In the genomic region with DNA sequence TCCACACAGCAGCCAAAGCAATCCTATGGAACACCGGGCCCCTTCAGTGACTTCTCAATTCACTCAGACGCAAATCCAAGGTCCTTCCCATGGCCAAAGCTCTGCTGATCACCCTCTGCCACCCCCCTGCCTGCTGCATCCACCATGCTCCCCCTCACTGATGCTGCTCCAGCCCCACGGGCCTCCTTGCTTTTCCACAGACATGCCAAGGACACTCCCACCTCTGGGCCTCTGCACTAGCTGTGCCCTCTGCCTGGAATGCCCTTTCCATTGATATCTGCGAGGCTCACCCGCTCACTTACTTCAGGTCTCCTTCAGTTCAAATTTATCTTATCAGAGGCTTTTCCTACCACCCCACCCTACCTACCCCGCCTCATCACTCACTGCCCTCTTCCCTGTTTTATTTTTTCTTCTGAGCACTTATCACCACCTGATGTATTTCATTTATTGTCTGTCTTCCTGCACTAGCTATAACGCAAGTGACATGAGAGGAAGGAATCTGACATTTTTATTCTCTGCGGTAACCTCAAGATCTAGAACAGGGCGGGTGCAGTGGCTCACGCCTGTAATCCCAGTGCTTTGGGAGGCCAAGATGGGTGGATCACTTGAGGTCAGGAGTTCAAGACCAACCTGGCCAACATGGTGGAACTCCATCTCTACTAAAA, we compare ENCODE assay signal across 14 cellular contexts. TPM values are rescaled to one million over a fixed set of nuclear protein-coding genes. Genes with fewer than 3 reads are reported as not detected.
DNase-seq lines count a peak whose midpoint lies in the region; ATAC-seq, FAIRE-seq and TF ChIP-seq lines count a peak whose summit lies in the region.
"Had no signal": no experiment of that assay in that cellular context is flagged by ENCODE, and none has a peak within 500 bp of the region (broad histone marks: within the 10 kb centered on the region; RNA-seq: fewer than 3 reads in every experiment).

No MANE protein-coding gene starts in this region.

- H3K18ac ChIP-seq in H1 (ENCODE audit: extremely low read depth, low read length), result no peak overlapping the region

- 0 out of 2 replicates have a peak overlapping the region, but pooled peaks have one; percentile 61 for H2BK15ac ChIP-seq in H1 (ENCODE audit: low read length)

- FAIRE-seq in H1 (lab: Jason Lieb, UNC), result no peak

- no peak overlapping the region for H3K9ac ChIP-seq in H1 (replicated peaks in 1 of 4; ENCODE audit: extremely low read depth in 1 of 4, low read depth in 3 of 4, low read length in 3 of 4)
- H3K9ac ChIP-seq in mucosa of rectum (ENCODE audit: low read depth in 1 of 2, low read length in 2 of 2), result peak overlapping the region in 1 of 2 donors; percentile 33

- no peak overlapping the region for H2AK5ac ChIP-seq in H1 (ENCODE audit: low read depth, low read length)

- H3K56ac ChIP-seq in H1 (replicated peaks; ENCODE audit: insufficient read length, low read depth, low read length), result no peak overlapping the region

- H3K9me3 ChIP-seq in H1 (ENCODE audit: insufficient read depth in 2 of 2, low read depth in 1 of 2, low read length in 1 of 2) (no peaks in the 10 kb centered on the region), mucosa of rectum (ENCODE audit: control insufficient read depth in 2 of 2, low read length in 2 of 2) (no peaks in the 10 kb centered on the region), thoracic aorta (no peaks in the 10 kb centered on the region)

- no peak for TF ChIP-seq EP300 in H1 (IDR thresholded peaks at IDR 0.05; ENCODE audit: borderline replicate concordance in 1 of 2, low read depth in 2 of 2, low read length in 2 of 2)

- TF ChIP-seq CTCF in RWPE1 (conservative IDR thresholded peaks at IDR 0.05; ENCODE audit: low read depth) (no peak), H1 (IDR thresholded peaks at IDR 0.05; ENCODE audit: control extremely low read depth in 1 of 3, insufficient read depth in 1 of 3, low read depth in 1 of 3, low read length in 3 of 3) (no peak), thoracic aorta (IDR thresholded peaks at IDR 0.05) (no peak)

- WGBS in H1 (ENCODE audit: extremely low coverage in 1 of 2, insufficient coverage in 1 of 2, insufficient read length in 1 of 2, insufficient replicate concordance in 2 of 2, low coverage in 1 of 2, low lambda C conversion rate in 2 of 2, missing lambda C conversion rate in 1 of 2), 2 experiments, result 91% methylated on average over 10 of the region's 10 CpGs; no CpG with 5 or more reads in 1 of the 2 experiments

- peaks cover 0 to 61% of the 10 kb centered on the region in 2 experiments; a peak in 2 of 4 replicates for H3K79me2 ChIP-seq in H1 (ENCODE audit: control insufficient read depth in 1 of 2, insufficient read depth in 2 of 2, low read length in 2 of 2)

- H4K5ac ChIP-seq in H1 (ENCODE audit: insufficient read length, low read depth, low read length), result no peak overlapping the region

- H3K27ac ChIP-seq in RWPE1, result peak overlapping the region; percentile 78
- no peak overlapping the region for H3K27ac ChIP-seq in H1 (ENCODE audit: low read depth, low read length)
- peak overlapping the region; percentile 69 to 70 for H3K27ac ChIP-seq in mucosa of rectum (ENCODE audit: low read depth in 2 of 2, low read length in 2 of 2)
- peak overlapping the region; percentile 95 to 99 for H3K27ac ChIP-seq in thoracic aorta

- H3K4me3 Mint-ChIP-seq in T-cell, result no peak overlapping the region
- H3K4me3 Mint-ChIP-seq: CD14-positive monocyte had no signal

- H2BK20ac ChIP-seq in H1 (ENCODE audit: low read length), result no peak overlapping the region

- no peak overlapping the region for H3K23ac ChIP-seq in H1 (ENCODE audit: insufficient read length)

- H3K23me2 ChIP-seq in H1 (ENCODE audit: low read depth, low read length), result no peaks in the 10 kb centered on the region

- H3K14ac ChIP-seq in H1 (ENCODE audit: insufficient read length), result no peak overlapping the region

- POLR2A ChIA-PET in RWPE1 (lab: Yijun Ruan, JAX; ENCODE audit: low non-redundant PET) (no interaction called here), H1 (lab: Charles Lee; ENCODE audit: partially characterized antibody) (interaction anchor here (1.2 to 1.7 kb wide), 2 partner anchors 9 to 18 kb away, joined by 4 to 6 read pairs; no protein-coding TSS in a partner anchor), T-cell (lab: Charles Lee) (no interaction called here)

- no peak overlapping the region for H4K8ac ChIP-seq in H1 (ENCODE audit: extremely low read depth, insufficient read depth, low read length)

- H3K36me3 Mint-ChIP-seq in T-cell, result no peaks in the 10 kb centered on the region
- H3K36me3 Mint-ChIP-seq: CD14-positive monocyte, naive B cell had no signal

- peaks cover 6 to 17% of the 10 kb centered on the region in 2 experiments for H4K20me1 ChIP-seq in H1 (replicated peaks in 1 of 2; ENCODE audit: control insufficient read depth in 1 of 2, insufficient read depth in 2 of 2, low read length in 2 of 2)

- no peaks in the 10 kb centered on the region for H3K27me3 Mint-ChIP-seq in T-cell

- no peaks in the 10 kb centered on the region for H3K9me3 Mint-ChIP-seq in T-cell
- H3K9me3 Mint-ChIP-seq: CD14-positive monocyte, naive B cell had no signal

- no peak overlapping the region for H4K91ac ChIP-seq in H1 (replicated peaks; ENCODE audit: insufficient read length, low read length)

- H2BK120ac ChIP-seq in H1 (replicated peaks; ENCODE audit: low read depth, low read length), result no peak overlapping the region

- no peak overlapping the region for H3K4me2 ChIP-seq in H1 (ENCODE audit: insufficient read depth in 1 of 2, low read depth in 2 of 2, low read length in 2 of 2)

- no peak overlapping the region for H3K27ac Mint-ChIP-seq in T-cell
- H3K27ac Mint-ChIP-seq: naive B cell had no signal

- H3K27me3 ChIP-seq in H1 (replicated peaks in 1 of 4; ENCODE audit: control insufficient read depth in 3 of 4, extremely low read depth in 1 of 4, insufficient read depth in 3 of 4, low read length in 3 of 4) (no peaks in the 10 kb centered on the region), mucosa of rectum (ENCODE audit: control insufficient read depth in 2 of 2, insufficient read depth in 2 of 2, low read length in 2 of 2) (no peaks in the 10 kb centered on the region), thoracic aorta (replicated peaks; ENCODE audit: insufficient read depth) (no peaks in the 10 kb centered on the region)

- H3K4me3 ChIP-seq in H1 (ENCODE audit: extremely low read depth in 1 of 4, insufficient read depth in 2 of 4, low read depth in 3 of 4, low read length in 4 of 4) (no peak overlapping the region), mucosa of rectum (ENCODE audit: low read length in 2 of 2) (no peak overlapping the region), thoracic aorta (no peak overlapping the region)

- no peak overlapping the region for H2BK12ac ChIP-seq in H1 (ENCODE audit: low read depth, low read length)

- no peak for DNase-seq in RWPE1 (ENCODE audit: low spot score)
- no peak for DNase-seq in H1 (ENCODE audit: low read depth in 1 of 2, low spot score in 2 of 2)
- no peak for DNase-seq in thoracic aorta (ENCODE audit: low spot score)
- no peak for DNase-seq in activated CD4-positive, CD25-positive, alpha-beta regulatory T cell treated with anti-CD3 and anti-CD28 coated beads, Interleukin-2, amount 50 U/mL, for 72 hours
- no peak for DNase-seq in NCI-H187 (lab: John Stamatoyannopoulos, UW)
- DNase-seq in T-cell, result no peak
- DNase-seq in NAMALWA (ENCODE audit: low spot score), result no peak
- DNase-seq: GF-D8, naive B cell, NCI-H2171, OCI-M1, T1000 had no signal

- peaks cover 24% of the 10 kb centered on the region for H3K79me1 ChIP-seq in H1 (ENCODE audit: low read depth, low read length)

- no peak overlapping the region for H2BK5ac ChIP-seq in H1 (ENCODE audit: low read depth, low read length)

- H3K4me1 Mint-ChIP-seq in T-cell, result peaks cover 4 to 7% (median 6%) of the 10 kb centered on the region in 3 donors

- no peak for TF ChIP-seq POLR2A in H1 (IDR thresholded peaks at IDR 0.05; ENCODE audit: control extremely low read depth in 1 of 2, low read depth in 2 of 2, low read length in 2 of 2)

- peaks cover 8 to 32% (median 16%) of the 10 kb centered on the region in 4 experiments for H3K4me1 ChIP-seq in H1 (replicated peaks in 1 of 4; ENCODE audit: control insufficient read depth in 3 of 4, insufficient read depth in 4 of 4, low read length in 3 of 4)
- H3K4me1 ChIP-seq in mucosa of rectum (ENCODE audit: control insufficient read depth in 2 of 2, insufficient read depth in 2 of 2, low read length in 2 of 2), result peaks cover 58 to 88% of the 10 kb centered on the region in 2 donors
- H3K4me1 ChIP-seq in thoracic aorta (ENCODE audit: control insufficient read depth in 1 of 2, low read depth in 2 of 2), result peaks cover 62 to 98% of the 10 kb centered on the region in 2 donors

- CTCF ChIA-PET in RWPE1 (lab: Yijun Ruan, JAX), result interaction anchor here (0.7 kb wide), 1 partner anchor 10 kb away, joined by 3 read pairs; no protein-coding TSS in a partner anchor
- CTCF ChIA-PET in H1 (lab: Charles Lee; ENCODE audit: partially characterized antibody), result interaction anchor here (0.9 to 1.3 kb wide), 3 partner anchors 11 to 22 kb away, joined by 3 read pairs; no protein-coding TSS in a partner anchor
- CTCF ChIA-PET in T-cell (lab: Charles Lee), result interaction anchor here in 1 of 2 donors (0.6 kb wide), 1 partner anchor 10 kb away, joined by 3 read pairs; no protein-coding TSS in a partner anchor

- no peak for TF ChIP-seq RAD21 in H1 (IDR thresholded peaks at IDR 0.05 in 1 of 2, conservative IDR thresholded peaks at IDR 0.05 in 1 of 2; ENCODE audit: low read depth in 2 of 2, low read length in 2 of 2)

- no peak overlapping the region for H3K4ac ChIP-seq in H1 (replicated peaks; ENCODE audit: insufficient read length, low read depth, low read length)

- no peak for ATAC-seq in thoracic aorta (ENCODE audit: insufficient number of reproducible peaks, low FRiP score, low read depth)
- ATAC-seq in T-cell (replicated peaks in 1 of 4), result no peak

- no peaks in the 10 kb centered on the region for H3K36me3 ChIP-seq in H1 (ENCODE audit: control insufficient read depth in 2 of 4, insufficient read depth in 4 of 4, low read length in 3 of 4)
- peaks cover 0 to 2% of the 10 kb centered on the region in 2 donors for H3K36me3 ChIP-seq in mucosa of rectum (ENCODE audit: control insufficient read depth in 2 of 2, insufficient read depth in 2 of 2, low read length in 2 of 2)
- H3K36me3 ChIP-seq in thoracic aorta, result no peaks in the 10 kb centered on the region

- no peak overlapping the region for H2AFZ ChIP-seq in H1 (ENCODE audit: low read length)

RNA-seq across cellular contexts. Expression of a gene that starts 7.0 kb away (rescaled TPM):
- total RNA-seq in H1 (2021; fragmentation: NEBNext Ultra II Directional; extraction: Animal tissue kit (Norgen Biotek cat#: 25700)), result 108 and 111 TPM in 2 replicates
- 17.8 and 27.7 TPM in 2 replicates for polyA plus RNA-seq in H1 (2011; rRNA removed)
- 17.0 TPM for polyA plus RNA-seq in H1 (2011; cell fraction: cytosol; rRNA removed)
- 113 TPM for polyA plus RNA-seq in H1 (2011; cell fraction: nucleus; rRNA removed)
- polyA plus RNA-seq in H1 (2012, experiment 1 of 2), result 41.0 to 91.2 TPM (median 79.8 TPM) in 4 replicates
- polyA plus RNA-seq in H1 (2012, experiment 2 of 2), result 63.7 TPM
- 65.5 TPM for polyA plus RNA-seq in H1 (2013, experiment 1 of 2)
- polyA plus RNA-seq in H1 (2013, experiment 2 of 2), result 40.5 TPM
- polyA minus RNA-seq in H1 (2011; rRNA and poly(A)+ RNA removed), result 27.8 and 28.3 TPM in 2 replicates
- 68.4 TPM for polyA minus RNA-seq in H1 (2011; cell fraction: cytosol; rRNA and poly(A)+ RNA removed)
- 87.7 TPM for polyA minus RNA-seq in H1 (2011; cell fraction: nucleus; rRNA and poly(A)+ RNA removed)
- 100 to 1,000 TPM; 684 to 846 TPM for total RNA-seq in thoracic aorta
- total RNA-seq in T-cell, result 1 to 10 TPM; 4.4 to 9.3 (median 7.9) TPM
- polyA plus RNA-seq: CD14-positive monocyte had no signal

RNA-seq across cellular contexts. Expression of a gene that starts 46.7 kb away (rescaled TPM):
- total RNA-seq in H1 (2021; fragmentation: NEBNext Ultra II Directional; extraction: Animal tissue kit (Norgen Biotek cat#: 25700)), result not detected in 2 replicates
- not detected in 2 replicates for polyA plus RNA-seq in H1 (2011; rRNA removed)
- not detected for polyA plus RNA-seq in H1 (2011; cell fraction: cytosol; rRNA removed)
- not detected for polyA plus RNA-seq in H1 (2011; cell fraction: nucleus; rRNA removed)
- not detected in 4 replicates for polyA plus RNA-seq in H1 (2012, experiment 1 of 2)
- not detected for polyA plus RNA-seq in H1 (2012, experiment 2 of 2)
- not detected for polyA plus RNA-seq in H1 (2013, experiment 1 of 2)
- polyA plus RNA-seq in H1 (2013, experiment 2 of 2), result not detected
- not detected in 2 replicates for polyA minus RNA-seq in H1 (2011; rRNA and poly(A)+ RNA removed)
- not detected for polyA minus RNA-seq in H1 (2011; cell fraction: cytosol; rRNA and poly(A)+ RNA removed)
- polyA minus RNA-seq in H1 (2011; cell fraction: nucleus; rRNA and poly(A)+ RNA removed), result not detected
- total RNA-seq in thoracic aorta (1 to 10 TPM in 1 of 2 donors, not detected in 1; 2.0 TPM), T-cell (1 to 10 TPM in 3 of 5 donors, not detected in 2; 6.9 to 7.5 (median 7.3) TPM)
- polyA plus RNA-seq: CD14-positive monocyte had no signal

Comparison
In these comparisons a context has a peak if more than half of its experiments do, and no peak if none do; other contexts are left out.
1. RNA of a gene that starts 7.0 kb away (total RNA-seq): 684 to 846 TPM in thoracic aorta and 108 to 111 TPM in H1; 4.4 to 9.3 TPM in T-cell; every median in the first group is over 10 times any median in the second.